In genomic region chr22:50326225-50326958, GRCh38 we compare ENCODE assay signal across 8 cellular contexts. TPM values are rescaled to one million over a fixed set of nuclear protein-coding genes. Genes with fewer than 3 reads are reported as not detected.
A peak's percentile ranks its signal among the peaks of the same experiment; 100 is the strongest.
DNase-seq lines count a peak whose midpoint lies in the region; ATAC-seq, FAIRE-seq and TF ChIP-seq lines count a peak whose summit lies in the region.

No MANE protein-coding gene starts in this region.

- WGBS in pancreas, 2 donors = 11 to 26% methylated on average over 24 to 57 of the region's 57 CpGs

- H4K20me1 ChIP-seq in Loucy (ENCODE audit: insufficient read depth, low read length, poor library complexity, severe bottlenecking) = no peaks in the 10 kb centered on the region

- H3K4me2 ChIP-seq in Loucy (ENCODE audit: low read depth, low read length, poor library complexity, severe bottlenecking) = no peak overlapping the region

- H3K9me2 ChIP-seq in Loucy (replicated peaks; ENCODE audit: low read depth, low read length) = no peaks in the 10 kb centered on the region

- H3K4me1 ChIP-seq in Loucy (ENCODE audit: insufficient read depth, low read length, poor library complexity, severe bottlenecking) = peaks cover 7% of the 10 kb centered on the region
- peaks cover 4 to 9% (median 9%) of the 10 kb centered on the region in 3 donors for H3K4me1 ChIP-seq in pancreas

- FAIRE-seq in pancreas (lab: Jason Lieb, UNC) (no peak), frontal cortex (lab: Jason Lieb, UNC) (no peak)

- no peaks in the 10 kb centered on the region for H3K79me2 ChIP-seq in Loucy (ENCODE audit: insufficient read depth, low read length)

- DNase-seq in GM10266 (ENCODE audit: extremely low spot score) (peak; percentile 14), epithelial cell of esophagus (ENCODE audit: low read depth) (no peak), pancreas (peak in 2 of 6 donors; percentile 52 to 56), SKM-1 (lab: John Stamatoyannopoulos, UW; ENCODE audit: unreplicated experiment) (no peak), frontal cortex (ENCODE audit: low spot score in 2 of 2) (no peak)
- DNase-seq in activated CD4-positive, alpha-beta T cell treated with anti-CD3 and anti-CD28 coated beads for 1 hour = no peak

- intact Hi-C loops in pancreas (cut with DNase I) = loop anchor here in 1 of 3 donors (10.0 kb wide), 1 partner anchor 52 kb away; the partner anchor contains the start of gene MAPK11

- H3K4me3 ChIP-seq in Loucy (ENCODE audit: low read length, poor library complexity, severe bottlenecking) (peak overlapping the region; percentile 54), epithelial cell of esophagus (ENCODE audit: low read length) (peak overlapping the region; percentile 54), pancreas (peak overlapping the region; percentile 48 to 81 (median 68))

- H3K27me3 ChIP-seq in Loucy (ENCODE audit: insufficient read depth, low read length, poor library complexity, severe bottlenecking) (no peaks in the 10 kb centered on the region), pancreas (no peaks in the 10 kb centered on the region)

- ATAC-seq in pancreas (no peak), esophagus mucosa (no peak)

- TF ChIP-seq CTCF in GM10266 (IDR thresholded peaks at IDR 0.05; ENCODE audit: control insufficient read depth, insufficient read depth, low read depth, missing control alignments) (no peak), Loucy (conservative IDR thresholded peaks at IDR 0.05; ENCODE audit: low read length) (no peak), epithelial cell of esophagus (IDR thresholded peaks at IDR 0.05; ENCODE audit: insufficient read depth, low read depth, low read length, missing control alignments) (no peak), pancreas (IDR thresholded peaks at IDR 0.05) (no peak)

- H3K9me3 ChIP-seq in Loucy (ENCODE audit: insufficient read depth, low read depth, low read length) (no peaks in the 10 kb centered on the region), pancreas (no peaks in the 10 kb centered on the region)

- no peak overlapping the region for H3K9ac ChIP-seq in Loucy (ENCODE audit: low read depth, low read length, poor library complexity, severe bottlenecking)

- H3K36me3 ChIP-seq in Loucy (ENCODE audit: insufficient read depth, low read length) (no peaks in the 10 kb centered on the region), pancreas (no peaks in the 10 kb centered on the region)

- no peaks in the 10 kb centered on the region for H3F3A ChIP-seq in Loucy (ENCODE audit: low read depth)

- H2AFZ ChIP-seq in Loucy (ENCODE audit: low read length) = no peak overlapping the region; the same call in 1 of the 2 replicates

- H3K27ac ChIP-seq in pancreas = peak overlapping the region in 1 of 4 donors; percentile 19

RNA-seq across cellular contexts. Expression of gene DENND6B, which starts 0.4 kb away (rescaled TPM):
- total RNA-seq in pancreas = 1 to 10 TPM; 4.3 to 9.5 (median 5.4) TPM
- polyA plus RNA-seq in pancreas = 10 to 100 TPM; 20.9 to 25.3 TPM
- total RNA-seq in frontal cortex = 19.6 TPM
- 2.3 TPM for total RNA-seq in esophagus mucosa

RNA-seq across cellular contexts. Expression of gene PPP6R2, which starts 16.7 kb away (rescaled TPM):
- total RNA-seq in pancreas (10 to 100 TPM; 21.1 to 28.7 (median 24.6) TPM), frontal cortex (62.4 TPM), esophagus mucosa (29.3 TPM)
- polyA plus RNA-seq in pancreas = 10 to 100 TPM; 60.1 to 70.4 TPM

RNA-seq across cellular contexts. Expression of gene PLXNB2, which starts 18.9 kb away (rescaled TPM):
- total RNA-seq in pancreas (100 to 1,000 TPM in 5 of 6 donors, 10 to 100 TPM in 1; 89.3 to 168 (median 113) TPM), frontal cortex (44.4 TPM), esophagus mucosa (148 TPM)
- 100 to 1,000 TPM; 191 to 216 TPM for polyA plus RNA-seq in pancreas

RNA-seq across cellular contexts. Expression of gene MAPK11, which starts 56.2 kb away (rescaled TPM):
- 1 to 10 TPM; 1.3 to 3.7 (median 2.3) TPM for total RNA-seq in pancreas
- polyA plus RNA-seq in pancreas = 10 to 100 TPM; 13.2 to 22.2 TPM
- 16.3 TPM for total RNA-seq in frontal cortex
- 5.8 TPM for total RNA-seq in esophagus mucosa
